Comparison of ENCODE assay signal across 9 cellular contexts in the genomic region with DNA sequence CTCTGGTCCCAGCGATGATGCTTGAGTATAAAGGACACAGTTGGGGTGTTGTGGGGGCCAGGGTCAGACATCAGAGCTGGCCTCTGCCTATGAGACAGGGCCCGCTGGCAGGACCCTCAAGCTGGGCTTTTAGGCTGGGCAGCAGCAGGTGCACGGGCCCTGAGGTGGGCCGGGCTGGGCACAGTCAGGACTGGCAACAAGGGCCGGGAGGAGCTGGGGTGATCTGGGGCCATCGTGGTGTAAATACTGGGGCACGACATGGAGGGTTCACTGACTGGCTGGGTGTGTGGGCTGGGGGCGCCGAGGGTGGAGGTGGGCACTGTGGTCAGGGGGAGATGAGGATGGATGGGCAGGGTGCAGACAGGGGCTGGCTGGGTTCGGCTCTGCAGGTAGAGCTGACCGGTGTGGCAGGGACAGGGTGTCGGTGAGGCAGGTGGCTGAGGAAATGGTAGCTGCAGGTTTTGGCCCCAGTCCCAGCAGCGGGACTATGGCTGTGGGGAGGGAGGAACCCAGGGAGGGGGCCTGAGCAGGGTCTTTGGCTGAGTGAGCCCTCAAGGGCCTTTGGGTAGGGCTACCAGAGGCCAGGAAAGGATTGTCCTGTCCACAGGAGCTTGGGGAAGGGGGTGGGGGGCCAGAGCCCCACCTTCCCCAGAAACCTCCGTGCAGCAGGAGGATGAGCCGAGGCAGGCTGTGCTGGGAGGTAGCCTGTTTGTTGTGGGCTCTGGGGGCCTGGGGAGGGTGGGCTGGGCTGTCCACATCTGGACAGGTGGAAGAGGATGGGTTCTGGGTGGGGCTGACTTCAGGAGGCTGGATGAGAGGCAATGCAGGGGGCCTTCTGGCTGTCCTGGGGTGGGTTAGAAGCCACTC.
DNase-seq lines count a peak whose midpoint lies in the region; ATAC-seq and TF ChIP-seq lines count a peak whose summit lies in the region.
"Had no signal": no experiment of that assay in that cellular context is flagged by ENCODE, and none has a peak within 500 bp of the region (broad histone marks: within the 10 kb centered on the region; RNA-seq: fewer than 3 reads in every experiment).

No MANE protein-coding gene starts in this region.

- 42% methylated on average over 4 of the region's 15 CpGs for WGBS in right lobe of liver (ENCODE audit: insufficient coverage, low coverage, low lambda C conversion rate, missing lambda C conversion rate)
- WGBS in transverse colon (ENCODE audit: low coverage in 1 of 2), 2 donors: 45 to 67% methylated on average over 1 to 15 of the region's 15 CpGs

- no peaks in the 10 kb centered on the region for H3K36me3 Mint-ChIP-seq in activated naive CD4-positive, alpha-beta T cell treated with anti-CD3 and anti-CD28 coated beads for 36 hours (ENCODE audit: low read depth)

- no peak overlapping the region for H3K27ac ChIP-seq in right lobe of liver
- H3K27ac ChIP-seq in transverse colon: peak overlapping the region; percentile 74 to 80 (median 77)
- no peak overlapping the region for H3K27ac ChIP-seq in vagina

- H3K27me3 Mint-ChIP-seq in activated naive CD4-positive, alpha-beta T cell treated with anti-CD3 and anti-CD28 coated beads for 36 hours (ENCODE audit: low read depth): no peaks in the 10 kb centered on the region

- peak overlapping the region; percentile 59 for H3K27ac Mint-ChIP-seq in activated naive CD4-positive, alpha-beta T cell treated with anti-CD3 and anti-CD28 coated beads for 36 hours

- H3K27me3 ChIP-seq in right lobe of liver (no peaks in the 10 kb centered on the region), transverse colon (no peaks in the 10 kb centered on the region), vagina (no peaks in the 10 kb centered on the region)

- H3K4me1 Mint-ChIP-seq in activated naive CD4-positive, alpha-beta T cell treated with anti-CD3 and anti-CD28 coated beads for 36 hours (ENCODE audit: low read depth): peaks cover 24% of the 10 kb centered on the region

- TF ChIP-seq POLR2A in right lobe of liver (IDR thresholded peaks at IDR 0.05) (no peak), transverse colon (IDR thresholded peaks at IDR 0.05) (no peak), vagina (IDR thresholded peaks at IDR 0.05) (no peak)

- TF ChIP-seq CTCF in right lobe of liver (IDR thresholded peaks at IDR 0.05) (no peak), transverse colon (IDR thresholded peaks at IDR 0.05) (no peak), vagina (IDR thresholded peaks at IDR 0.05) (no peak)

- ATAC-seq in right lobe of liver (no peak), GM18517 (IDR thresholded peaks at IDR 0.05; ENCODE audit: unreplicated experiment) (no peak)

- CTCF ChIA-PET in activated naive CD4-positive, alpha-beta T cell treated with anti-CD3 and anti-CD28 coated beads for 36 hours (lab: Charles Lee): interaction anchor here (1.0 to 1.3 kb wide), 3 partner anchors 99 to 361 kb away, joined by 3 to 4 read pairs (median 3); no protein-coding TSS in a partner anchor

- intact Hi-C loops in activated naive CD4-positive, alpha-beta T cell treated with anti-CD3 and anti-CD28 coated beads for 36 hours (cut with micrococcal nuclease): loop anchor here (5.0 kb wide), 1 partner anchor 79 kb away; a partner anchor contains a TSS
- intact Hi-C loops in right lobe of liver (cut with DNase I): loop anchor here in 1 of 2 donors (10.0 kb wide), 1 partner anchor 321 kb away; no protein-coding TSS in a partner anchor
- intact Hi-C loops in transverse colon (cut with DNase I; ENCODE audit: low total_unique reads): loop anchor here (5.0 to 10.0 kb wide), 2 partner anchors 99 to 331 kb away; no protein-coding TSS in a partner anchor
- intact Hi-C loops in vagina (cut with DNase I): loop anchor here (5.0 kb wide), 1 partner anchor 99 kb away; no protein-coding TSS in a partner anchor

- no peaks in the 10 kb centered on the region for H3K9me3 ChIP-seq in right lobe of liver
- H3K9me3 ChIP-seq in transverse colon: no peaks in the 10 kb centered on the region
- no peaks in the 10 kb centered on the region for H3K9me3 ChIP-seq in vagina

- H3K4me3 ChIP-seq in right lobe of liver: no peak overlapping the region
- peak overlapping the region in 2 of 4 donors; percentile 9 to 33 for H3K4me3 ChIP-seq in transverse colon
- no peak overlapping the region for H3K4me3 ChIP-seq in vagina

- peak; percentile 47 for DNase-seq in activated effector memory CD4-positive, alpha-beta T cell treated with anti-CD3 and anti-CD28 coated beads, Interleukin-2, amount 50 U/mL, for 16 hours
- no peak for DNase-seq in activated effector memory CD4-positive, alpha-beta T cell treated with Interleukin-2 at 50 U/mL for 16 hours
- DNase-seq in activated naive CD4-positive, alpha-beta T cell treated with anti-CD3 and anti-CD28 coated beads for 36 hours: peak; percentile 4
- DNase-seq in right lobe of liver: peak; percentile 15 to 46 (median 40)
- DNase-seq in transverse colon: peak; percentile 46
- no peak for DNase-seq in vagina (ENCODE audit: extremely low spot score in 2 of 2)
- no peak for DNase-seq in KG1 (lab: John Stamatoyannopoulos, UW)
- DNase-seq: AML-193 had no signal

- H3K36me3 ChIP-seq in right lobe of liver (no peaks in the 10 kb centered on the region), transverse colon (no peaks in the 10 kb centered on the region), vagina (no peaks in the 10 kb centered on the region)

- H3K9me3 Mint-ChIP-seq in activated naive CD4-positive, alpha-beta T cell treated with anti-CD3 and anti-CD28 coated beads for 36 hours: no peaks in the 10 kb centered on the region

- H3K4me1 ChIP-seq in right lobe of liver (no peaks in the 10 kb centered on the region), transverse colon (peaks cover 11 to 26% (median 23%) of the 10 kb centered on the region in 4 donors), vagina (no peaks in the 10 kb centered on the region)

- peak overlapping the region; percentile 18 for H3K4me3 Mint-ChIP-seq in activated naive CD4-positive, alpha-beta T cell treated with anti-CD3 and anti-CD28 coated beads for 36 hours

- no peak for TF ChIP-seq EP300 in transverse colon (IDR thresholded peaks at IDR 0.05; ENCODE audit: low read depth)

- in situ Hi-C loops in transverse colon (cut with MboI; ENCODE audit: low pct_ligation_motif_present in 1 of 4, low pct_unique_long_range_greater_than_20kb in 1 of 4, low sequenced_read_pairs in 3 of 4): loop anchor here in 2 of 4 donors (10.0 to 25.0 kb wide), 2 partner anchors 91 to 561 kb away; no protein-coding TSS in a partner anchor

Comparison
In these comparisons a context has a peak if more than half of its experiments do, and no peak if none do; other contexts are left out.
1. DNase-seq: peak in activated effector memory CD4-positive, alpha-beta T cell treated with anti-CD3 and anti-CD28 coated beads, Interleukin-2, amount 50 U/mL, for 16 hours (single experiment), activated naive CD4-positive, alpha-beta T cell treated with anti-CD3 and anti-CD28 coated beads for 36 hours (single experiment), right lobe of liver (3 of 3) and transverse colon (single experiment); none in activated effector memory CD4-positive, alpha-beta T cell treated with Interleukin-2 at 50 U/mL for 16 hours (single experiment), vagina (0 of 2) and KG1 (single experiment).
2. H3K27ac ChIP-seq: peak in transverse colon (4 of 4); none in right lobe of liver (0 of 3) and vagina (single experiment).